In the genomic region with DNA sequence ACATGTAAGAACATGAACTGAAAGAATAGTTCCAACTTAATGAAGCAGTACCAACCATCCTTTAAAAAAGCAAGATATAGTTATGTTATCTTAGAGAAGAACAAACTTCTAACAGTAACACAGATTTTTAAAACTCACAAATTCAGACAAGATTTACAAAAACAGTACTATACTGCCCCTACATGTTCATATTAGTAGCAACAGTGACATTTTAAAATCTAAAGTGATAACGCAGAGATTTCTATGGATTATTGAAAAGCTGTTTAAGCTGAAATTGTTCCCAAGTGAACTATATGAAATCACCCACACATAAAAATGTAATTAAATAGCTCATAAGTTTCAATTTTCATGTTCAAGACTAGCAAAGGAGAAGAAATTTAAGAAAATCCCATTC, we compare ENCODE assay signal across 11 cellular contexts.
DNase-seq lines count a peak whose midpoint lies in the region; ATAC-seq and TF ChIP-seq lines count a peak whose summit lies in the region.
"Had no signal": no experiment of that assay in that cellular context is flagged by ENCODE, and none has a peak within 500 bp of the region (broad histone marks: within the 10 kb centered on the region; RNA-seq: fewer than 3 reads in every experiment).

No MANE protein-coding gene starts in this region.

- H3K27ac Mint-ChIP-seq in HFFc6 (no peak overlapping the region), mesothelial cell of epicardium (no peak overlapping the region)

- H3K27ac ChIP-seq in C4-2B (no peak overlapping the region), body of pancreas (no peak overlapping the region), testis (no peak overlapping the region)
- H3K27ac ChIP-seq: coronary artery, SJSA1 had no signal

- no peak for DNase-seq in HFFc6
- no peak for DNase-seq in body of pancreas
- DNase-seq in mesothelial cell of epicardium (ENCODE audit: low spot score in 2 of 2, unreplicated experiment in 2 of 2): no peak
- DNase-seq in NCI-H2196 (lab: John Stamatoyannopoulos, UW; ENCODE audit: unreplicated experiment): no peak
- DNase-seq in activated CD8-positive, alpha-beta memory T cell treated with anti-CD3 and anti-CD28 coated beads, Interleukin-2, amount 50 U/mL, for 48 hours: no peak
- no peak for DNase-seq in testis
- no peak for DNase-seq in activated T-cell treated with anti-CD3 and anti-CD28 coated beads, Interleukin-2, amount 50 U/mL, for 48 hours
- DNase-seq: posterior cingulate gyrus had no signal

- H3K4me3 ChIP-seq in body of pancreas (no peak overlapping the region), testis (no peak overlapping the region)
- H3K4me3 ChIP-seq: coronary artery, SJSA1 had no signal

- H3K36me3 ChIP-seq in body of pancreas (replicated peaks in 1 of 2; ENCODE audit: insufficient read depth in 1 of 2, low read depth in 2 of 2) (no peaks in the 10 kb centered on the region), testis (ENCODE audit: low read depth, missing control alignments) (no peaks in the 10 kb centered on the region)
- H3K36me3 ChIP-seq: SJSA1 had no signal

- TF ChIP-seq CTCF in C4-2B (conservative IDR thresholded peaks at IDR 0.05) (peak; percentile 28), HFFc6 (IDR thresholded peaks at IDR 0.05) (peak; percentile 76), body of pancreas (IDR thresholded peaks at IDR 0.05) (peak in 5 of 7 experiments; percentile 19 to 37 (median 20)), mesothelial cell of epicardium (IDR thresholded peaks at IDR 0.05; ENCODE audit: unreplicated experiment) (peak; percentile 37), testis (IDR thresholded peaks at IDR 0.05) (peak in 1 of 3 experiments; percentile 32)

- H3K9me3 Mint-ChIP-seq in HFFc6 (no peaks in the 10 kb centered on the region), mesothelial cell of epicardium (peaks cover 3% of the 10 kb centered on the region)

- peaks cover 9% of the 10 kb centered on the region for H3K36me3 Mint-ChIP-seq in HFFc6 (ENCODE audit: low read depth)
- peaks cover 7% of the 10 kb centered on the region for H3K36me3 Mint-ChIP-seq in mesothelial cell of epicardium

- H3K4me3 Mint-ChIP-seq in HFFc6: no peak overlapping the region
- H3K4me3 Mint-ChIP-seq in mesothelial cell of epicardium: no peak overlapping the region

- H3K4me1 Mint-ChIP-seq in HFFc6 (ENCODE audit: low read depth) (peaks cover 34% of the 10 kb centered on the region), mesothelial cell of epicardium (peaks cover 8% of the 10 kb centered on the region)

- ATAC-seq in body of pancreas: no peak

- no peak for TF ChIP-seq POLR2A in body of pancreas (IDR thresholded peaks at IDR 0.05)
- TF ChIP-seq POLR2A in testis (IDR thresholded peaks at IDR 0.05): no peak

- H3K27me3 Mint-ChIP-seq in HFFc6 (ENCODE audit: insufficient read depth): no peaks in the 10 kb centered on the region; the same call in 1 of the 2 replicates
- no peaks in the 10 kb centered on the region for H3K27me3 Mint-ChIP-seq in mesothelial cell of epicardium (ENCODE audit: low read depth)

- H3K27me3 ChIP-seq in body of pancreas: no peaks in the 10 kb centered on the region
- H3K27me3 ChIP-seq in testis: no peaks in the 10 kb centered on the region
- H3K27me3 ChIP-seq: SJSA1 had no signal

- 44% methylated on average over 1 of the region's 1 CpG for WGBS in body of pancreas, 2 donors
- WGBS in testis, 2 donors: 56 to 59% methylated on average over 1 of the region's 1 CpG

- intact Hi-C loops in body of pancreas (cut with DNase I): no loop called here
- intact Hi-C loops in testis (cut with DNase I; ENCODE audit: low total_unique reads): no loop called here

- no peaks in the 10 kb centered on the region for H3K9me3 ChIP-seq in body of pancreas
- no peaks in the 10 kb centered on the region for H3K9me3 ChIP-seq in testis
- H3K9me3 ChIP-seq: SJSA1 had no signal

- H3K4me1 ChIP-seq in body of pancreas (no peaks in the 10 kb centered on the region), testis (no peaks in the 10 kb centered on the region)
